Comparison of ENCODE assay signal across 9 cellular contexts in the genomic region with DNA sequence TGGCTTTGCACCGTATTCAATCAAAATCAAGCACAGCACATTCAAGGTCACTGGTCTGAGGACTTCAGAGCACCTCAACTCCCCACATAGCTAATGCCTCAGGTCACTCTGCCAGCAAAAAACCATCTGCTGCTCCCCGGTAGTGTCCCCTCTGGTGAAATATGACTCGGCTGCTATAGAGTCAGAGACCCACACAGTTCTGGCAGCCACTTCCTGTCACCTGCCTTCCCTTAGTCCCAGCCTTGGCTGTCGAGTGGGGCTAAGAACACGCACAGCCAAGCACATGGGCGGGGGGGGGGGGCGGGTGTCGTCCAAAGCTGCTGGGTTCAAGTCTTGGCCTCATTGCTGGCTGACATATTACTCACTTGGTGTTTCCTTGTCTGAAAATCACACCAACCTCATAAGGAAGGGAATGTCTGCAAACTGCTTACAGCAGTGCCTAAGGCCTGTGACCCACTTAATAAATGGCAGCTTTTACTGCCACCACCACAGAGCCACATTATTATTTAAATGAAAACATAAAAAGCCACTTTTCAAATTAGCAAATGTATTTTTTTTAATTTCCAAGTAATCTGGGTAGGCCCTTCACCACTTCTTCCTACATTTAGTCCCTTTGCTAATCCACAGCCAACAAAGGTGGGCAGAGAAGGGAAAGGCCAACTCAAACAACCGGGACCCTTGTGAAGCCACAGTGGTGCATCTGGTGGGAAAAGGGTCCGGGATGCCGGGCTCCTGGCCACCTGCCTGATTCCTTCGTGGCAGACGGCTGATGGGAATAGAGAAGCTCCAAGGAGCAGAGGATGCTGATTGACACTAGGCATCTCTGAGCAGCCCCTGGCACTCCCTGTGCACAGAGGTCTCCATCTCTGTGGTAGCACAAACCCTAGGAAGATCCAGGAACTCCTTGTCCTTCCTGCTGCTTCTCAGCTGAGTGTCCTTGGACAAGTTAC. TPM values are rescaled to one million over a fixed set of nuclear protein-coding genes. Genes with fewer than 3 reads are reported as not detected.
A peak's percentile ranks its signal among the peaks of the same experiment; 100 is the strongest.
DNase-seq lines count a peak whose midpoint lies in the region; ATAC-seq and TF ChIP-seq lines count a peak whose summit lies in the region.
"Had no signal": no experiment of that assay in that cellular context is flagged by ENCODE, and none has a peak within 500 bp of the region (broad histone marks: within the 10 kb centered on the region; RNA-seq: fewer than 3 reads in every experiment).

No MANE protein-coding gene starts in this region.

- WGBS in tibial nerve, 2 donors: 80 to 84% methylated on average over 13 of the region's 13 CpGs

- TF ChIP-seq CTCF in uterus (IDR thresholded peaks at IDR 0.05) (no peak), tibial nerve (IDR thresholded peaks at IDR 0.05) (no peak)

- H4K20me1 ChIP-seq in Karpas-422 (ENCODE audit: insufficient read depth, low read depth, low read length): 0 out of 2 replicates have a peak, but pooled peaks cover 4% of the 10 kb centered on the region
- H4K20me1 ChIP-seq: BLaER1 had no signal

- H3K4me2 ChIP-seq in Karpas-422 (ENCODE audit: low read depth, low read length, poor library complexity, severe bottlenecking): no peak overlapping the region

- peaks cover 59% of the 10 kb centered on the region for H3K36me3 ChIP-seq in effector memory CD4-positive, alpha-beta T cell (ENCODE audit: control insufficient read depth, insufficient read depth, low read length)
- no peaks in the 10 kb centered on the region for H3K36me3 ChIP-seq in uterus
- H3K36me3 ChIP-seq in Karpas-422 (ENCODE audit: insufficient read depth, low read length): peaks cover 91% of the 10 kb centered on the region
- H3K36me3 ChIP-seq in tibial nerve: peaks cover 0 to 66% (median 11%) of the 10 kb centered on the region in 3 donors

- TF ChIP-seq POLR2A in uterus (IDR thresholded peaks at IDR 0.05) (no peak), tibial nerve (IDR thresholded peaks at IDR 0.05) (no peak)

- H3K4me3 ChIP-seq in effector memory CD4-positive, alpha-beta T cell (ENCODE audit: insufficient read depth, low read depth, low read length, poor library complexity, severe bottlenecking): no peak overlapping the region
- H3K4me3 ChIP-seq in uterus (no peak overlapping the region), Karpas-422 (ENCODE audit: low read length) (no peak overlapping the region), tibial nerve (no peak overlapping the region)
- H3K4me3 ChIP-seq: BLaER1 had no signal

- DNase-seq in left ventricle myocardium superior (no peak), cardiac septum (ENCODE audit: low spot score) (no peak), T follicular helper cell (ENCODE audit: low read depth) (peak; percentile 13), uterus (no peak), Karpas-422 (no peak), tibial nerve (ENCODE audit: low spot score in 2 of 2) (no peak)
- DNase-seq in effector memory CD4-positive, alpha-beta T cell: peak; percentile 20 to 35 (median 27)

- no peaks in the 10 kb centered on the region for H3K9me2 ChIP-seq in Karpas-422 (replicated peaks; ENCODE audit: insufficient read depth, low read length)

- peak; percentile 6 for ATAC-seq in left ventricle myocardium superior
- no peak for ATAC-seq in GM19395 (IDR thresholded peaks at IDR 0.05; ENCODE audit: unreplicated experiment)

- H3K79me2 ChIP-seq in Karpas-422 (ENCODE audit: low read length): peaks cover 30% of the 10 kb centered on the region

- H3K4me1 ChIP-seq in effector memory CD4-positive, alpha-beta T cell (ENCODE audit: control insufficient read depth, insufficient read depth, low read length, poor library complexity, severe bottlenecking): peaks cover 10% of the 10 kb centered on the region
- peaks cover 0 to 15% of the 10 kb centered on the region in 2 donors for H3K4me1 ChIP-seq in uterus
- peaks cover 10% of the 10 kb centered on the region for H3K4me1 ChIP-seq in Karpas-422 (ENCODE audit: low read length)
- peaks cover 0 to 32% (median 14%) of the 10 kb centered on the region in 4 donors for H3K4me1 ChIP-seq in tibial nerve

- H2AFZ ChIP-seq in Karpas-422 (ENCODE audit: low read length): no peak overlapping the region

- no peak overlapping the region for H3K9ac ChIP-seq in Karpas-422 (ENCODE audit: low read length)
- H3K9ac ChIP-seq: BLaER1 had no signal

- no peaks in the 10 kb centered on the region for H3K27me3 ChIP-seq in effector memory CD4-positive, alpha-beta T cell (replicated peaks; ENCODE audit: control insufficient read depth, insufficient read depth, low read length, poor library complexity, severe bottlenecking)
- no peaks in the 10 kb centered on the region for H3K27me3 ChIP-seq in uterus
- no peaks in the 10 kb centered on the region for H3K27me3 ChIP-seq in Karpas-422 (ENCODE audit: low read length)
- H3K27me3 ChIP-seq in tibial nerve: no peaks in the 10 kb centered on the region
- H3K27me3 ChIP-seq: BLaER1 had no signal

- intact Hi-C loops in left ventricle myocardium superior (cut with micrococcal nuclease) (no loop called here), cardiac septum (cut with DNase I) (no loop called here), uterus (cut with DNase I; ENCODE audit: low total_unique reads) (no loop called here)

- H3K9me3 ChIP-seq in effector memory CD4-positive, alpha-beta T cell (ENCODE audit: control insufficient read depth, low read length): no peaks in the 10 kb centered on the region
- peaks cover 0 to 3% of the 10 kb centered on the region in 2 donors for H3K9me3 ChIP-seq in uterus
- H3K9me3 ChIP-seq in Karpas-422 (ENCODE audit: low read length): no peaks in the 10 kb centered on the region
- peaks cover 0 to 5% (median 0%) of the 10 kb centered on the region in 4 donors for H3K9me3 ChIP-seq in tibial nerve

- H3K27ac ChIP-seq in effector memory CD4-positive, alpha-beta T cell (ENCODE audit: insufficient read depth, low read length, poor library complexity, severe bottlenecking): no peak overlapping the region
- H3K27ac ChIP-seq in uterus (peak overlapping the region; percentile 82 to 84), Karpas-422 (ENCODE audit: low read length) (no peak overlapping the region), tibial nerve (no peak overlapping the region)
- H3K27ac ChIP-seq: BLaER1 had no signal

- TF ChIP-seq EP300 in tibial nerve (IDR thresholded peaks at IDR 0.05): no peak

RNA-seq across cellular contexts. Expression of a gene that starts 37.3 kb away (rescaled TPM):
- total RNA-seq in left ventricle myocardium superior: 15.4 TPM
- total RNA-seq in cardiac septum: 24.3 TPM
- total RNA-seq in uterus: 10 to 100 TPM; 10.9 to 38.8 (median 17.7) TPM
- 19.4 and 21.3 TPM in 2 replicates for total RNA-seq in Karpas-422 (2014; rRNA removed; shearing (Covaris generic); ENCODE audit: low replicate concordance)
- 10 to 100 TPM; 15.3 to 22.3 (median 19.8) TPM for total RNA-seq in tibial nerve

RNA-seq across cellular contexts. Expression of a gene that starts 37.7 kb away (rescaled TPM):
- 158 TPM for total RNA-seq in left ventricle myocardium superior
- 146 TPM for total RNA-seq in cardiac septum
- 100 to 1,000 TPM in 2 of 4 donors, 10 to 100 TPM in 2; 87.9 to 160 (median 103) TPM for total RNA-seq in uterus
- 248 and 523 TPM in 2 replicates for total RNA-seq in Karpas-422 (2014; rRNA removed; shearing (Covaris generic); ENCODE audit: low replicate concordance)
- total RNA-seq in tibial nerve: 100 to 1,000 TPM in 1 of 4 donors, 10 to 100 TPM in 3; 61.5 to 103 (median 73.7) TPM

Comparison
In these comparisons a context has a peak if more than half of its experiments do, and no peak if none do; other contexts are left out.
1. DNase-seq: peak in T follicular helper cell (single experiment) and effector memory CD4-positive, alpha-beta T cell (3 of 3); none in left ventricle myocardium superior (single experiment), cardiac septum (single experiment), uterus (0 of 2), Karpas-422 (single experiment) and tibial nerve (0 of 2).
2. H3K27ac ChIP-seq: peak in uterus (2 of 2); none in effector memory CD4-positive, alpha-beta T cell (single experiment), Karpas-422 (single experiment) and tibial nerve (0 of 4).